In genomic region chr7:47512481-47513176, GRCh38 we compare ENCODE assay signal across 15 cellular contexts.
DNase-seq lines count a peak whose midpoint lies in the region; ATAC-seq and TF ChIP-seq lines count a peak whose summit lies in the region.
"Had no signal": no experiment of that assay in that cellular context is flagged by ENCODE, and none has a peak within 500 bp of the region (broad histone marks: within the 10 kb centered on the region; RNA-seq: fewer than 3 reads in every experiment).

No MANE protein-coding gene starts in this region.

- intact Hi-C loops in adrenal gland (cut with DNase I): no loop called here
- intact Hi-C loops in right lobe of liver (cut with DNase I): no loop called here

- no peak for TF ChIP-seq POLR2A in adrenal gland (IDR thresholded peaks at IDR 0.05)
- TF ChIP-seq POLR2A in right lobe of liver (IDR thresholded peaks at IDR 0.05): no peak
- TF ChIP-seq POLR2A in suprapubic skin (IDR thresholded peaks at IDR 0.05): no peak

- WGBS in adrenal gland, 4 donors: 56 to 67% (median 66%) methylated on average over 5 of the region's 5 CpGs
- 40% methylated on average over 5 of the region's 5 CpGs for WGBS in right lobe of liver (ENCODE audit: insufficient coverage, low coverage, low lambda C conversion rate, missing lambda C conversion rate)
- 68% methylated on average over 5 of the region's 5 CpGs for WGBS in suprapubic skin

- TF ChIP-seq EP300 in suprapubic skin (IDR thresholded peaks at IDR 0.05): no peak

- H3K27me3 ChIP-seq in adrenal gland: no peaks in the 10 kb centered on the region
- no peaks in the 10 kb centered on the region for H3K27me3 ChIP-seq in right lobe of liver
- no peaks in the 10 kb centered on the region for H3K27me3 ChIP-seq in suprapubic skin

- TF ChIP-seq CTCF in HFFc6 (IDR thresholded peaks at IDR 0.05) (no peak), adrenal gland (IDR thresholded peaks at IDR 0.05) (no peak), right lobe of liver (IDR thresholded peaks at IDR 0.05) (no peak), suprapubic skin (IDR thresholded peaks at IDR 0.05) (no peak)

- H3K36me3 Mint-ChIP-seq in HFFc6 (ENCODE audit: low read depth): peaks cover 27% of the 10 kb centered on the region
- H3K36me3 Mint-ChIP-seq: activated CD4-positive, alpha-beta memory T cell treated with anti-CD3 and anti-CD28 coated beads for 36 hours; naive thymus-derived CD8-positive, alpha-beta T cell had no signal

- ATAC-seq in right lobe of liver: peak; percentile 46 to 59 (median 48)
- ATAC-seq: naive thymus-derived CD8-positive, alpha-beta T cell had no signal

- peak overlapping the region; percentile 50 for H3K27ac Mint-ChIP-seq in HFFc6
- H3K27ac Mint-ChIP-seq: activated CD4-positive, alpha-beta memory T cell treated with anti-CD3 and anti-CD28 coated beads for 36 hours; naive thymus-derived CD8-positive, alpha-beta T cell; T-helper 1 cell treated with Interleukin-12 subunit alpha and Interleukin-12 subunit beta and Interleukin-4 antibody, amounts not matched to agents 30 μg/mL and 1 μg/mL, for 36 hours had no signal

- no peaks in the 10 kb centered on the region; the same call in 1 of the 2 replicates for H3K27me3 Mint-ChIP-seq in HFFc6 (ENCODE audit: insufficient read depth)
- H3K27me3 Mint-ChIP-seq: activated CD4-positive, alpha-beta memory T cell treated with anti-CD3 and anti-CD28 coated beads for 36 hours had no signal

- H3K27ac ChIP-seq in adrenal gland (peak overlapping the region in 4 of 5 donors; percentile 30 to 76 (median 66)), right lobe of liver (peak overlapping the region; percentile 4 to 44 (median 11)), suprapubic skin (peak overlapping the region; percentile 3)
- H3K27ac ChIP-seq: WERI-Rb-1 had no signal

- H3K4me3 Mint-ChIP-seq in HFFc6: peak overlapping the region; percentile 49; the same call in 1 of the 2 replicates
- H3K4me3 Mint-ChIP-seq: activated CD4-positive, alpha-beta memory T cell treated with anti-CD3 and anti-CD28 coated beads for 36 hours; naive thymus-derived CD8-positive, alpha-beta T cell; T-helper 1 cell treated with Interleukin-12 subunit alpha and Interleukin-12 subunit beta and Interleukin-4 antibody, amounts not matched to agents 30 μg/mL and 1 μg/mL, for 36 hours had no signal

- no peaks in the 10 kb centered on the region for H3K36me3 ChIP-seq in adrenal gland (replicated peaks in 1 of 2)
- no peaks in the 10 kb centered on the region for H3K36me3 ChIP-seq in right lobe of liver
- H3K36me3 ChIP-seq in suprapubic skin: no peaks in the 10 kb centered on the region
- H3K36me3 ChIP-seq: WERI-Rb-1 had no signal

- H3K9me3 ChIP-seq in adrenal gland (replicated peaks in 1 of 3) (no peaks in the 10 kb centered on the region), right lobe of liver (no peaks in the 10 kb centered on the region), suprapubic skin (no peaks in the 10 kb centered on the region)

- peaks cover 20% of the 10 kb centered on the region for H3K4me1 Mint-ChIP-seq in HFFc6 (ENCODE audit: low read depth)

- DNase-seq in HFFc6 (no peak), adrenal gland (no peak), right lobe of liver (no peak), suprapubic skin (ENCODE audit: low spot score in 2 of 2) (no peak), ecto neural progenitor cell (ENCODE audit: low spot score) (no peak), islet precursor cell (no peak), RKO (ENCODE audit: low spot score) (no peak)
- DNase-seq: activated CD4-positive, alpha-beta memory T cell treated with anti-CD3 and anti-CD28 coated beads for 36 hours; activated naive CD4-positive, alpha-beta T cell treated with Interleukin-2 at 50 U/mL for 16 hours; AML-193; naive thymus-derived CD8-positive, alpha-beta T cell; NCI-H187 treated with DMSO at 0.1 percent for 48 hours; stimulated activated CD4-positive, alpha-beta T cell treated with anti-CD3 and anti-CD28 coated beads, Interleukin-4, amount 100 ng/mL, for 4 hours; WERI-Rb-1 had no signal

- H3K4me3 ChIP-seq in adrenal gland: no peak overlapping the region
- no peak overlapping the region for H3K4me3 ChIP-seq in right lobe of liver
- H3K4me3 ChIP-seq in suprapubic skin: no peak overlapping the region

- H3K4me1 ChIP-seq in adrenal gland (replicated peaks in 1 of 2) (peaks cover 26 to 47% of the 10 kb centered on the region in 2 donors), right lobe of liver (peaks cover 0 to 59% (median 28%) of the 10 kb centered on the region in 4 donors), suprapubic skin (peaks cover 17% of the 10 kb centered on the region)

- no peaks in the 10 kb centered on the region for H3K9me3 Mint-ChIP-seq in HFFc6
- H3K9me3 Mint-ChIP-seq: activated CD4-positive, alpha-beta memory T cell treated with anti-CD3 and anti-CD28 coated beads for 36 hours; T-helper 1 cell treated with Interleukin-12 subunit alpha and Interleukin-12 subunit beta and Interleukin-4 antibody, amounts not matched to agents 30 μg/mL and 1 μg/mL, for 36 hours had no signal

Comparison
In these comparisons a context has a peak if more than half of its experiments do, and no peak if none do; other contexts are left out.
1. H3K27ac ChIP-seq: peak in every context shown above with its lines; median percentile 66 in adrenal gland; 11 in right lobe of liver; 3 in suprapubic skin.